Comparison of ENCODE assay signal across 8 cellular contexts in the genomic region with DNA sequence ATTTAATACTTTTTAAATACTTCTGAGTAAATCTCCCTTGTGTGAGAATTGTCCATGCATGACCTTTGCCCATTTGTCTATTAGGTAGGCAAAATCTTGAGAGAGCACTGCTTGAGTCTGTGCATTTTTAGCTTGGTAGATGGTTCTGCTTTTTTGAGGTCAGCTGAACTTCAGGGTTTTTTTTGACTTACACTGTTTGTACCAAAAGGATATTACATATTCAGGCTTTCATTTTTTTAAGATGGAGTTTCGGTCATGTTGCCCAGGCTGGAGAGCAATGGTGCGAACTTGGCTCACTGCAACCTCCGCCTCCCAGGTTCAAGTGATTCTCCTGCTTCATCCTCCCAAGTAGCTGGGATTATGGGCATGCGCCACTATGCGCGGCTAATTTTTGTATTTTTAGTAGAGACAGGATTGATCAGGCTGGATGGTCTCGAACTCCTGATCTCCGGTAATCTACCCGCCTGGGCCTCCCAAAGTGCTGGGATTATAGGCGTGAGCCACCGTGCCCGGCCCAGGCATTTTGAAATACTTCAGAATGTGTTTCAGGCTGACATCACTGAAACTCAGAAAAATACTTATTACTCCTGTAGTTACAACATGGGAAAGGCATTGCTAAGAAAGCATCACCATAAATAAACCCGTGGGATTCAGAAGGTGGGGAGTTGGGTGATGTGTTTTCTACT. TPM values are rescaled to one million over a fixed set of nuclear protein-coding genes. Genes with fewer than 3 reads are reported as not detected.
DNase-seq lines count a peak whose midpoint lies in the region; ATAC-seq and TF ChIP-seq lines count a peak whose summit lies in the region.

No MANE protein-coding gene starts in this region.

- no peaks in the 10 kb centered on the region for H3K27me3 Mint-ChIP-seq in activated CD4-positive, alpha-beta T cell treated with anti-CD3 and anti-CD28 coated beads, Interleukin-2, amount 10 ng/mL, durations not matched to agents 24 days and 14 days

- CTCF ChIA-PET in HEK293 (lab: Yijun Ruan, JAX) = interaction anchor here (0.7 kb wide), 1 partner anchor 243 kb away, joined by 3 read pairs; no protein-coding TSS in a partner anchor

- H3K9me3 ChIP-seq in HEK293 (ENCODE audit: control insufficient read depth, insufficient read depth, low read depth, low read length) = no peaks in the 10 kb centered on the region

- H3K27ac ChIP-seq in HEK293 (ENCODE audit: extremely low read depth, low read depth, low read length) = no peak overlapping the region
- peak overlapping the region; percentile 10 for H3K27ac ChIP-seq in layer of hippocampus (ENCODE audit: low read depth, low read length)

- H3K4me3 Mint-ChIP-seq in activated CD4-positive, alpha-beta T cell treated with anti-CD3 and anti-CD28 coated beads, Interleukin-2, amount 10 ng/mL, durations not matched to agents 24 days and 14 days = no peak overlapping the region

- peak; percentile 64 for ATAC-seq in GM18508 (IDR thresholded peaks at IDR 0.05; ENCODE audit: insufficient read depth, unreplicated experiment)

- DNase-seq in NCI-H226 (peak; percentile 46), cerebellar cortex (ENCODE audit: low spot score) (no peak), head of caudate nucleus (no peak), NCI-H2107 (lab: John Stamatoyannopoulos, UW) (no peak)
- no peak for DNase-seq in activated CD4-positive, alpha-beta T cell treated with anti-CD3 and anti-CD28 coated beads, Interleukin-2, amount 10 ng/mL, durations not matched to agents 24 days and 14 days

- peaks cover 21% of the 10 kb centered on the region for H3K36me3 Mint-ChIP-seq in activated CD4-positive, alpha-beta T cell treated with anti-CD3 and anti-CD28 coated beads, Interleukin-2, amount 10 ng/mL, durations not matched to agents 24 days and 14 days (ENCODE audit: low read depth)

- no peaks in the 10 kb centered on the region for H3K27me3 ChIP-seq in layer of hippocampus (ENCODE audit: control insufficient read depth, insufficient read depth, low read length)

- POLR2A ChIA-PET in HEK293 (lab: Yijun Ruan, JAX) = no interaction called here

- no peak for TF ChIP-seq CTCF in HEK293 (tag by site-specific recombination; IDR thresholded peaks at IDR 0.05)

- H3K4me1 ChIP-seq in HEK293 (ENCODE audit: control insufficient read depth, insufficient read depth, low read length) = peaks cover 9% of the 10 kb centered on the region

- H3K27ac Mint-ChIP-seq in activated CD4-positive, alpha-beta T cell treated with anti-CD3 and anti-CD28 coated beads, Interleukin-2, amount 10 ng/mL, durations not matched to agents 24 days and 14 days = no peak overlapping the region

- no peaks in the 10 kb centered on the region; a peak in 1 of 3 replicates for H3K36me3 ChIP-seq in HEK293 (ENCODE audit: control insufficient read depth in 2 of 2, insufficient read depth in 1 of 2, low read length in 2 of 2)

- no peaks in the 10 kb centered on the region for H3K9me3 Mint-ChIP-seq in activated CD4-positive, alpha-beta T cell treated with anti-CD3 and anti-CD28 coated beads, Interleukin-2, amount 10 ng/mL, durations not matched to agents 24 days and 14 days

- H3K4me1 Mint-ChIP-seq in activated CD4-positive, alpha-beta T cell treated with anti-CD3 and anti-CD28 coated beads, Interleukin-2, amount 10 ng/mL, durations not matched to agents 24 days and 14 days = peaks cover 37% of the 10 kb centered on the region

- no peak overlapping the region for H3K4me3 ChIP-seq in HEK293 (ENCODE audit: low read depth, low read length)

- intact Hi-C loops in head of caudate nucleus (cut with DNase I) = no loop called here
- intact Hi-C loops in activated CD4-positive, alpha-beta T cell treated with anti-CD3 and anti-CD28 coated beads, Interleukin-2, amount 10 ng/mL, durations not matched to agents 24 days and 14 days (cut with micrococcal nuclease) = no loop called here

TF ChIP-seq in HEK293, 187 proteins besides CTCF, POLR2A, EP300 and RAD21:
- TF ChIP-seq PRDM6 (tag by site-specific recombination; IDR thresholded peaks at IDR 0.05) = 0 out of 2 replicates have a peak, but pooled peaks have one; percentile 12
- TF ChIP-seq ZNF354C (tag by site-specific recombination; IDR thresholded peaks at IDR 0.05; ENCODE audit: borderline replicate concordance, low read depth) = no peak

RNA-seq across cellular contexts. Expression of gene RASSF3, which starts 11.1 kb away (rescaled TPM):
- 40.8 and 43.1 TPM in 2 replicates for total RNA-seq in activated CD4-positive, alpha-beta T cell treated with anti-CD3 and anti-CD28 coated beads, Interleukin-2, amount 10 ng/mL, durations not matched to agents 24 days and 14 days
